ENCODE assay signal across 10 cellular contexts in genomic region chr10:50540069-50540825, GRCh38.
A peak's percentile ranks its signal among the peaks of the same experiment; 100 is the strongest.
DNase-seq lines count a peak whose midpoint lies in the region; ATAC-seq, FAIRE-seq and TF ChIP-seq lines count a peak whose summit lies in the region.
"Had no signal": no experiment of that assay in that cellular context is flagged by ENCODE, and none has a peak within 500 bp of the region (broad histone marks: within the 10 kb centered on the region; RNA-seq: fewer than 3 reads in every experiment).

No MANE protein-coding gene starts in this region.

- H3K4me3 Mint-ChIP-seq in activated naive CD4-positive, alpha-beta T cell treated with anti-CD3 and anti-CD28 coated beads, Interleukin-2, amount 50 U/mL, for 24 hours = peak overlapping the region; percentile 65

- peaks cover 5% of the 10 kb centered on the region for H3K9me3 Mint-ChIP-seq in activated naive CD4-positive, alpha-beta T cell treated with anti-CD3 and anti-CD28 coated beads, Interleukin-2, amount 50 U/mL, for 24 hours

- no peaks in the 10 kb centered on the region for H3K9me3 ChIP-seq in kidney (ENCODE audit: control insufficient read depth in 1 of 2, low read length in 2 of 2)

- peak overlapping the region; percentile 94 for H3K27ac Mint-ChIP-seq in activated naive CD4-positive, alpha-beta T cell treated with anti-CD3 and anti-CD28 coated beads, Interleukin-2, amount 50 U/mL, for 24 hours

- no peaks in the 10 kb centered on the region for H3K27me3 Mint-ChIP-seq in activated naive CD4-positive, alpha-beta T cell treated with anti-CD3 and anti-CD28 coated beads, Interleukin-2, amount 50 U/mL, for 24 hours
- H3K27me3 Mint-ChIP-seq: naive thymus-derived CD4-positive, alpha-beta T cell had no signal

- peaks cover 12% of the 10 kb centered on the region for H3K36me3 Mint-ChIP-seq in activated naive CD4-positive, alpha-beta T cell treated with anti-CD3 and anti-CD28 coated beads, Interleukin-2, amount 50 U/mL, for 24 hours

- H3K4me1 Mint-ChIP-seq in activated naive CD4-positive, alpha-beta T cell treated with anti-CD3 and anti-CD28 coated beads, Interleukin-2, amount 50 U/mL, for 24 hours = peaks cover 87% of the 10 kb centered on the region

- no peak for FAIRE-seq in kidney (lab: Jason Lieb, UNC)
- FAIRE-seq: colon had no signal

- H3K9ac ChIP-seq in kidney (ENCODE audit: low read length in 2 of 2) = no peak overlapping the region

- no peaks in the 10 kb centered on the region for H3K36me3 ChIP-seq in kidney (ENCODE audit: control insufficient read depth in 1 of 2, insufficient read depth in 2 of 2, low read length in 2 of 2)

- H3K27ac ChIP-seq in kidney (ENCODE audit: low read depth in 2 of 2, low read length in 2 of 2) = no peak overlapping the region

- DNase-seq in CD1c-positive myeloid dendritic cell (ENCODE audit: extremely low spot score) = peak; percentile 4
- DNase-seq in T1000 (lab: John Stamatoyannopoulos, UW) = no peak
- DNase-seq in kidney = no peak
- DNase-seq in NCI-H345 (lab: John Stamatoyannopoulos, UW) = no peak
- DNase-seq in occipital lobe (lab: John Stamatoyannopoulos, UW) = no peak
- DNase-seq: naive thymus-derived CD4-positive, alpha-beta T cell had no signal

- intact Hi-C loops in kidney (cut with DNase I) = no loop called here

- H3K4me3 ChIP-seq in kidney (ENCODE audit: low read length in 2 of 2) = no peak overlapping the region

- no peak for TF ChIP-seq CTCF in kidney (IDR thresholded peaks at IDR 0.05; ENCODE audit: borderline replicate concordance, extremely low read depth, insufficient read depth)

- ATAC-seq in GM19452 (IDR thresholded peaks at IDR 0.05; ENCODE audit: unreplicated experiment) = peak; percentile 57
- ATAC-seq in HG03432 (IDR thresholded peaks at IDR 0.05; ENCODE audit: unreplicated experiment) = peak; percentile 49
- ATAC-seq: naive thymus-derived CD4-positive, alpha-beta T cell had no signal

- H3K4me1 ChIP-seq in kidney (ENCODE audit: control insufficient read depth in 1 of 2, insufficient read depth in 1 of 2, low read depth in 1 of 2, low read length in 2 of 2) = peaks cover 0 to 2% of the 10 kb centered on the region in 2 donors
